Comparison of ENCODE assay signal across 1 cellular context in the genomic region with DNA sequence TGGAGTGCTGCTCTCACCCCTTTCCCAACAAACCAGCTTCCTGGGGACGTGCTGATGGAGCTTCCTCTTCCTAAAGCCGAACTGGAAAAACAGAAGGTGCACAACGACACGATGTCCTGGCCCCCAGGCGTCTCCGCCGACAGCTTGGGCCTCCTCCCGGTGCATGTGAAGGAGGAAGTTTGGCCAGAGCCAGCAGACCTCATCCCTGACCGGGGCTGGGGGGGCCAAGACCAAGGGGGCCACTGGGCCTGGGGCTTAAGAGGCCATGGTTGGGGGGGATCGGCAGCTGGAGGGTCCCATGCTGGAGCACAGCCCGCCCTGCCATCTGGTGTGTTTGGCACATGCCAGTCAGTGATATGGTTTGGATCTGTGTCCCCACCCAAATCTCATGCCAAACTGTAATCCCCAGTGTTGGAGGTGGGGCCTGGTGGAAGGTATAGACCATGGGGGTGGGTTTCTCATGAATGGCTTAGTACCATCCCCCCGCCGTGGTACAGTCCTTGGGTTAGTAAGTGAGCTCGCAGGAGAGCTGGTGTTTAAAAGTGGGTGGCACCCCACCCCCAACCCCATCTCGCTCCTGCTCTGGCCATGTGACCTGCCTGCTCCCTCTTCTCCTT.
TF ChIP-seq lines count a peak whose summit lies in the region.

No MANE protein-coding gene starts in this region.

TF ChIP-seq in A549, 52 proteins besides CTCF, POLR2A, EP300 and RAD21:
- TF ChIP-seq EHF (CRISPR knock-in tag; IDR thresholded peaks at IDR 0.05) (no peak), JUNB (IDR thresholded peaks at IDR 0.05) (no peak), PHF8 (IDR thresholded peaks at IDR 0.05; ENCODE audit: borderline replicate concordance, low read depth) (no peak), TFCP2L1 (CRISPR knock-in tag; IDR thresholded peaks at IDR 0.05) (no peak), GATA3 (IDR thresholded peaks at IDR 0.05; ENCODE audit: borderline replicate concordance) (no peak), CBX2 (IDR thresholded peaks at IDR 0.05; ENCODE audit: borderline replicate concordance, low read depth) (no peak), ZFP36 (IDR thresholded peaks at IDR 0.05; ENCODE audit: borderline replicate concordance, partially characterized antibody) (no peak), RCOR1 (IDR thresholded peaks at IDR 0.05; ENCODE audit: low read depth, low read length) (no peak), RARB (CRISPR knock-in tag; IDR thresholded peaks at IDR 0.05) (no peak)
- TF ChIP-seq, protein P1, sequence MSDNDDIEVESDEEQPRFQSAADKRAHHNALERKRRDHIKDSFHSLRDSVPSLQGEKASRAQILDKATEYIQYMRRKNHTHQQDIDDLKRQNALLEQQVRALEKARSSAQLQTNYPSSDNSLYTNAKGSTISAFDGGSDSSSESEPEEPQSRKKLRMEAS (IDR thresholded peaks at IDR 0.05) = no peak
- TF ChIP-seq, protein P2, sequence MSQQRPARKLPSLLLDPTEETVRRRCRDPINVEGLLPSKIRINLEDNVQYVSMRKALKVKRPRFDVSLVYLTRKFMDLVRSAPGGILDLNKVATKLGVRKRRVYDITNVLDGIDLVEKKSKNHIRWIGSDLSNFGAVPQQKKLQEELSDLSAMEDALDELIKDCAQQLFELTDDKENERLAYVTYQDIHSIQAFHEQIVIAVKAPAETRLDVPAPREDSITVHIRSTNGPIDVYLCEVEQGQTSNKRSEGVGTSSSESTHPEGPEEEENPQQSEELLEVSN (IDR thresholded peaks at IDR 0.05; ENCODE audit: borderline replicate concordance, low read depth) = no peak
